ENCODE assay signal across 8 cellular contexts in the genomic region with DNA sequence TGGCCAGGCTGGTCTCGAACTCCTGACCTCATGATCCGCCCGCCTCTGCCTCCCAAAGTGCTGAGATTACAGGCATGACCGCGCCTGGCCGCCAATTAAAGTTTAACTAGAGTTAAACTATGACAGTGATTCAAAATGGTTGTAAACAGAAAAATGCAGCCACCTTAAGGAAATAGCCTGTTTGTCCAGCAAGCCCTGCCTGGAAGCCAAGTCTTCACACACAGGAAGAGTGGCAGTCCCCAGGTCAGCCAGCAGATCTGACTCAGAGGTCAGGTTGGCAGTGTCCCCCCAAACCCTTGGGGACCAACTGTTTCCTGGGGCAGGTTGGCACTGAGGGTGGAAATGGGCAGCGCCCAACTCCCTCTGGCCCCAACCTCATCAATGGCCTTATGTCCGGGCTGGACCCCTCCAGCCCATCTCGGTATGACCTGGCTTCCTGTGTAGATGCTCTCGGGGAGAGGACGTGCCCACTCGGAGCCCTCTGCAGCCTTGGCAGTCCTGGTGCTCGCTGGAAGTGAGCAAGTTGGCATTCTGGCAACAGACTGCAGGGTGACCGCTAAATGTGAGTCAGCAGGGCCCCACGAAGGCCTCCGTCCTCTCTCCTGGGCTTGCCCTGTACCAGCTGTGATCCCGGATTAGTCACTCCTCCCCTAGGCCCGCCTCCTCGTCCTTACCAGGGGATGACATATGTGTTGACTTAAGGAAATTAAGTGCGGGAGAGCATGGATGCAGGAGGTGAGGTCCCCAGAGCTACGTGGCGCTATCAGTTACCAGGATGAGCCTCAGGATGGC. TPM values are rescaled to one million over a fixed set of nuclear protein-coding genes. Genes with fewer than 3 reads are reported as not detected.
A peak's percentile ranks its signal among the peaks of the same experiment; 100 is the strongest.
DNase-seq lines count a peak whose midpoint lies in the region; ATAC-seq and TF ChIP-seq lines count a peak whose summit lies in the region.

No MANE protein-coding gene starts in this region.

- peaks cover 2 to 12% of the 10 kb centered on the region in 2 donors for H3K36me3 ChIP-seq in psoas muscle (ENCODE audit: insufficient read depth in 1 of 2, low read depth in 1 of 2)

- ATAC-seq in HG02763 (IDR thresholded peaks at IDR 0.05; ENCODE audit: unreplicated experiment) (peak; percentile 59), psoas muscle (peak; percentile 87 to 92 (median 88))

- peaks cover 41% of the 10 kb centered on the region for H3K4me1 ChIP-seq in psoas muscle

- no peaks in the 10 kb centered on the region for H3K27me3 Mint-ChIP-seq in T-helper 1 cell treated with Interleukin-12 subunit alpha and Interleukin-12 subunit beta and Interleukin-4 antibody, amounts not matched to agents 30 μg/mL and 1 μg/mL, for 36 hours (ENCODE audit: low read depth)

- 19 to 24% (median 21%) methylated on average over 22 of the region's 22 CpGs for WGBS in psoas muscle, 3 donors

- intact Hi-C loops in psoas muscle (cut with DNase I) = no loop called here

- H3K9me3 ChIP-seq in psoas muscle = no peaks in the 10 kb centered on the region

- DNase-seq in NCI-H1694 treated with DMSO at 0.1 percent for 48 hours (lab: John Stamatoyannopoulos, UW) (peak; percentile 69), astrocyte of the hippocampus (ENCODE audit: low read depth, low spot score) (peak; percentile 94), hepatic stellate cell (ENCODE audit: low spot score) (peak; percentile 98), psoas muscle (peak; percentile 91 to 96), middle frontal gyrus (ENCODE audit: extremely low spot score, low spot score) (no peak)

- H3K9me3 Mint-ChIP-seq in T-helper 1 cell treated with Interleukin-12 subunit alpha and Interleukin-12 subunit beta and Interleukin-4 antibody, amounts not matched to agents 30 μg/mL and 1 μg/mL, for 36 hours = no peaks in the 10 kb centered on the region

- H3K4me1 Mint-ChIP-seq in T-helper 1 cell treated with Interleukin-12 subunit alpha and Interleukin-12 subunit beta and Interleukin-4 antibody, amounts not matched to agents 30 μg/mL and 1 μg/mL, for 36 hours (ENCODE audit: low read depth) = peaks cover 19% of the 10 kb centered on the region

- TF ChIP-seq CTCF in psoas muscle (IDR thresholded peaks at IDR 0.05) = no peak

- H3K27ac ChIP-seq in psoas muscle = peak overlapping the region; percentile 96

- H3K36me3 Mint-ChIP-seq in T-helper 1 cell treated with Interleukin-12 subunit alpha and Interleukin-12 subunit beta and Interleukin-4 antibody, amounts not matched to agents 30 μg/mL and 1 μg/mL, for 36 hours (ENCODE audit: low read depth) = peaks cover 5% of the 10 kb centered on the region

- no peaks in the 10 kb centered on the region for H3K27me3 ChIP-seq in psoas muscle (ENCODE audit: insufficient read depth in 3 of 3, low read length in 2 of 3)

- peak overlapping the region; percentile 48; the same call in 1 of the 2 replicates for H3K4me3 ChIP-seq in GM08714 (ENCODE audit: low read length)
- H3K4me3 ChIP-seq in psoas muscle = peak overlapping the region; percentile 69

- H3K4me3 Mint-ChIP-seq in T-helper 1 cell treated with Interleukin-12 subunit alpha and Interleukin-12 subunit beta and Interleukin-4 antibody, amounts not matched to agents 30 μg/mL and 1 μg/mL, for 36 hours = peak overlapping the region; percentile 89

- H3K27ac Mint-ChIP-seq in T-helper 1 cell treated with Interleukin-12 subunit alpha and Interleukin-12 subunit beta and Interleukin-4 antibody, amounts not matched to agents 30 μg/mL and 1 μg/mL, for 36 hours = peak overlapping the region; percentile 95

RNA-seq across cellular contexts. Expression of a gene that starts 9.7 kb away (rescaled TPM):
- total RNA-seq in psoas muscle = 1,000 to 10,000 TPM; 1,150 to 1,595 (median 1,339) TPM
- 1,000 to 10,000 TPM in 2 of 3 donors, 100 to 1,000 TPM in 1; 743 to 1,128 (median 1,033) TPM for polyA plus RNA-seq in psoas muscle

RNA-seq across cellular contexts. Expression of a gene that starts 13.8 kb away (rescaled TPM):
- total RNA-seq in psoas muscle = 10 to 100 TPM; 29.6 to 80.7 (median 41.6) TPM
- 10 to 100 TPM; 29.1 to 39.7 (median 39.1) TPM for polyA plus RNA-seq in psoas muscle

RNA-seq across cellular contexts. Expression of a gene that starts 20.1 kb away (rescaled TPM):
- 10 to 100 TPM; 10.9 to 23.3 (median 18.0) TPM for total RNA-seq in psoas muscle
- polyA plus RNA-seq in psoas muscle = 10 to 100 TPM; 16.0 to 23.6 (median 20.8) TPM

RNA-seq across cellular contexts. Expression of a gene that starts 20.5 kb away (rescaled TPM):
- total RNA-seq in psoas muscle = under 1 TPM in 3 of 4 donors, not detected in 1; 0.34 to 0.54 (median 0.36) TPM
- under 1 TPM in 2 of 3 donors, not detected in 1; 0.09 to 0.61 TPM for polyA plus RNA-seq in psoas muscle

RNA-seq across cellular contexts. Expression of a gene that starts 28.1 kb away (rescaled TPM):
- 1 to 10 TPM; 2.1 to 5.0 (median 3.0) TPM for total RNA-seq in psoas muscle
- polyA plus RNA-seq in psoas muscle = 1 to 10 TPM; 2.8 to 5.2 (median 4.0) TPM
